24 cellular contexts compared by ENCODE assay signal in genomic region chr22:30885591-30885990, GRCh38.
"Had no signal": no experiment of that assay in that cellular context is flagged by ENCODE, and none has a peak within 500 bp of the region (broad histone marks: within the 10 kb centered on the region; RNA-seq: fewer than 3 reads in every experiment).

No MANE protein-coding gene starts in this region.

- H3K27ac ChIP-seq: coronary artery, gastrocnemius medialis, parathyroid adenoma, skin epidermis, stomach, thyroid gland, upper lobe of left lung had no signal

- H3K9me3 ChIP-seq: gastrocnemius medialis, stomach, thyroid gland, upper lobe of left lung had no signal

- H3K4me1 ChIP-seq: gastrocnemius medialis, thyroid gland, upper lobe of left lung had no signal

- H3K4me3 ChIP-seq: coronary artery, dorsolateral prefrontal cortex, gastrocnemius medialis, skin epidermis, stomach, thyroid gland, upper lobe of left lung had no signal

- ATAC-seq: activated naive CD4-positive, alpha-beta T cell treated with anti-CD3 and anti-CD28 coated beads, Interleukin-2, amount 50 U/mL, for 72 hours; activated T-cell treated with anti-CD3 and anti-CD28 coated beads, Interleukin-2, amount 50 U/mL, for 72 hours; gastrocnemius medialis; left lobe of liver; right cardiac atrium; stimulated activated memory B cell treated with anti-CD40 and anti-IgM and Interleukin-4, amounts not matched to agents 10 μg/mL and 1 μg/mL and 100 μg/mL, for 72 hours had no signal

- DNase-seq: activated CD4-positive, alpha-beta T cell treated with anti-CD3 and anti-CD28 coated beads for 4 hours; activated CD4-positive, alpha-beta T cell treated with anti-CD3 and anti-CD28 coated beads, Interleukin-2, amount 50 U/mL, for 4 hours; activated naive CD4-positive, alpha-beta T cell; activated T-cell treated with anti-CD3 and anti-CD28 coated beads for 4 hours; activated T-cell treated with anti-CD3 and anti-CD28 coated beads, Interleukin-2, amount 50 U/mL, for 72 hours; cerebellar nuclear complex; effector memory CD4-positive, alpha-beta T cell; gastrocnemius medialis; hypothalamus; kidney glomerular epithelial cell; stimulated activated CD4-positive, alpha-beta T cell treated with anti-CD3 and anti-CD28 coated beads, Interleukin-4, amount 100 ng/mL, for 4 hours; stimulated activated CD8-positive, alpha-beta memory T cell treated with anti-CD3 and anti-CD28 coated beads, Interleukin-4, amount 100 ng/mL, for 48 hours; stomach; T-helper 1 cell; thyroid gland; upper lobe of left lung had no signal

- H3K79me2 ChIP-seq: parathyroid adenoma had no signal

- H3K27me3 ChIP-seq: dorsolateral prefrontal cortex, gastrocnemius medialis, stomach, thyroid gland, upper lobe of left lung had no signal

- H3K9ac ChIP-seq: parathyroid adenoma had no signal

- H3K36me3 ChIP-seq: thyroid gland had no signal

- H2AFZ ChIP-seq: parathyroid adenoma had no signal
